1 cellular context compared by ENCODE assay signal in the genomic region with DNA sequence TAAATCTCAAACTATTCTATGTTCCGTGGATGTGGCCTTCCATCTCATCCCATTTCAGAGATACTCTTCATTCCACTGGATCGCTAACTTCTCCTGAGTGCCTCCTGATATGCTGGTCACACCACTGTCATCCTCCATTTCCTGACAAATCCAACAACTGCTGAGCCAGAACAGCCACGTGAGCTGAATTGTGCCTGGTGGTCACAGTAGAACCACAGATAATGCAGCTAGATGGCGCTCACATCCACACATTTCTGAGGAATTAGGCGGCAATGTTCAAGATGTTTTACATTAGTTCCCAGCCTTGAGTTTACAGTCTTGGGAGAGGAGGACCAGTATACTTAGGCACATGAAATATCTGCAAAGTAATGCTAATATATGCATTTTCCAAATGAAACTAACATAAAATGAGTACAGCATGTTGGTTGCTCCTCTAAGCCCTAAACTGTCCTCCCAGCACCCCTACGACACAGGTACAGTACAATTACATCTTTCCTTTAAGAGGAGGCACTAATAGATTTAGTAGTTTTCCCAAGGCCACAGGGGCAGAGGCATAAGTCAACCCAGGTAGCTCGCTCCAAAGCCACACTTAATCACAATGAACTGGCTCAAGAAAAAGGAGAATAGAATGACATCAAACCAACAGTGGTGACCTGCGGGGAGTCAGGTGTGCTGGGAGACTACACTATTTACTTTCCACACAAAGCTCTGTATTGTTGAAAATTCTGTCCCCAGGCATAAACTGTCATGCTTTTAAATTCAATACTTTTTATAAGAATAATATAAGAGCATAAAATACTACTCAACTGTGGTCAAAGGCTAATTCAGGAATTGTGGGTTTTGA.
A peak's percentile ranks its signal among the peaks of the same experiment; 100 is the strongest.
TF ChIP-seq lines count a peak whose summit lies in the region.

No MANE protein-coding gene starts in this region.

TF ChIP-seq in HepG2, 621 proteins besides CTCF, POLR2A, EP300 and RAD21 (continued from another document and continues in another):
- TF ChIP-seq, protein P1, sequence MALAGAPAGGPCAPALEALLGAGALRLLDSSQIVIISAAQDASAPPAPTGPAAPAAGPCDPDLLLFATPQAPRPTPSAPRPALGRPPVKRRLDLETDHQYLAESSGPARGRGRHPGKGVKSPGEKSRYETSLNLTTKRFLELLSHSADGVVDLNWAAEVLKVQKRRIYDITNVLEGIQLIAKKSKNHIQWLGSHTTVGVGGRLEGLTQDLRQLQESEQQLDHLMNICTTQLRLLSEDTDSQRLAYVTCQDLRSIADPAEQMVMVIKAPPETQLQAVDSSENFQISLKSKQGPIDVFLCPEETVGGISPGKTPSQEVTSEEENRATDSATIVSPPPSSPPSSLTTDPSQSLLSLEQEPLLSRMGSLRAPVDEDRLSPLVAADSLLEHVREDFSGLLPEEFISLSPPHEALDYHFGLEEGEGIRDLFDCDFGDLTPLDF (CRISPR knock-in tag; IDR thresholded peaks at IDR 0.05), result no peak
- TF ChIP-seq, protein P2, sequence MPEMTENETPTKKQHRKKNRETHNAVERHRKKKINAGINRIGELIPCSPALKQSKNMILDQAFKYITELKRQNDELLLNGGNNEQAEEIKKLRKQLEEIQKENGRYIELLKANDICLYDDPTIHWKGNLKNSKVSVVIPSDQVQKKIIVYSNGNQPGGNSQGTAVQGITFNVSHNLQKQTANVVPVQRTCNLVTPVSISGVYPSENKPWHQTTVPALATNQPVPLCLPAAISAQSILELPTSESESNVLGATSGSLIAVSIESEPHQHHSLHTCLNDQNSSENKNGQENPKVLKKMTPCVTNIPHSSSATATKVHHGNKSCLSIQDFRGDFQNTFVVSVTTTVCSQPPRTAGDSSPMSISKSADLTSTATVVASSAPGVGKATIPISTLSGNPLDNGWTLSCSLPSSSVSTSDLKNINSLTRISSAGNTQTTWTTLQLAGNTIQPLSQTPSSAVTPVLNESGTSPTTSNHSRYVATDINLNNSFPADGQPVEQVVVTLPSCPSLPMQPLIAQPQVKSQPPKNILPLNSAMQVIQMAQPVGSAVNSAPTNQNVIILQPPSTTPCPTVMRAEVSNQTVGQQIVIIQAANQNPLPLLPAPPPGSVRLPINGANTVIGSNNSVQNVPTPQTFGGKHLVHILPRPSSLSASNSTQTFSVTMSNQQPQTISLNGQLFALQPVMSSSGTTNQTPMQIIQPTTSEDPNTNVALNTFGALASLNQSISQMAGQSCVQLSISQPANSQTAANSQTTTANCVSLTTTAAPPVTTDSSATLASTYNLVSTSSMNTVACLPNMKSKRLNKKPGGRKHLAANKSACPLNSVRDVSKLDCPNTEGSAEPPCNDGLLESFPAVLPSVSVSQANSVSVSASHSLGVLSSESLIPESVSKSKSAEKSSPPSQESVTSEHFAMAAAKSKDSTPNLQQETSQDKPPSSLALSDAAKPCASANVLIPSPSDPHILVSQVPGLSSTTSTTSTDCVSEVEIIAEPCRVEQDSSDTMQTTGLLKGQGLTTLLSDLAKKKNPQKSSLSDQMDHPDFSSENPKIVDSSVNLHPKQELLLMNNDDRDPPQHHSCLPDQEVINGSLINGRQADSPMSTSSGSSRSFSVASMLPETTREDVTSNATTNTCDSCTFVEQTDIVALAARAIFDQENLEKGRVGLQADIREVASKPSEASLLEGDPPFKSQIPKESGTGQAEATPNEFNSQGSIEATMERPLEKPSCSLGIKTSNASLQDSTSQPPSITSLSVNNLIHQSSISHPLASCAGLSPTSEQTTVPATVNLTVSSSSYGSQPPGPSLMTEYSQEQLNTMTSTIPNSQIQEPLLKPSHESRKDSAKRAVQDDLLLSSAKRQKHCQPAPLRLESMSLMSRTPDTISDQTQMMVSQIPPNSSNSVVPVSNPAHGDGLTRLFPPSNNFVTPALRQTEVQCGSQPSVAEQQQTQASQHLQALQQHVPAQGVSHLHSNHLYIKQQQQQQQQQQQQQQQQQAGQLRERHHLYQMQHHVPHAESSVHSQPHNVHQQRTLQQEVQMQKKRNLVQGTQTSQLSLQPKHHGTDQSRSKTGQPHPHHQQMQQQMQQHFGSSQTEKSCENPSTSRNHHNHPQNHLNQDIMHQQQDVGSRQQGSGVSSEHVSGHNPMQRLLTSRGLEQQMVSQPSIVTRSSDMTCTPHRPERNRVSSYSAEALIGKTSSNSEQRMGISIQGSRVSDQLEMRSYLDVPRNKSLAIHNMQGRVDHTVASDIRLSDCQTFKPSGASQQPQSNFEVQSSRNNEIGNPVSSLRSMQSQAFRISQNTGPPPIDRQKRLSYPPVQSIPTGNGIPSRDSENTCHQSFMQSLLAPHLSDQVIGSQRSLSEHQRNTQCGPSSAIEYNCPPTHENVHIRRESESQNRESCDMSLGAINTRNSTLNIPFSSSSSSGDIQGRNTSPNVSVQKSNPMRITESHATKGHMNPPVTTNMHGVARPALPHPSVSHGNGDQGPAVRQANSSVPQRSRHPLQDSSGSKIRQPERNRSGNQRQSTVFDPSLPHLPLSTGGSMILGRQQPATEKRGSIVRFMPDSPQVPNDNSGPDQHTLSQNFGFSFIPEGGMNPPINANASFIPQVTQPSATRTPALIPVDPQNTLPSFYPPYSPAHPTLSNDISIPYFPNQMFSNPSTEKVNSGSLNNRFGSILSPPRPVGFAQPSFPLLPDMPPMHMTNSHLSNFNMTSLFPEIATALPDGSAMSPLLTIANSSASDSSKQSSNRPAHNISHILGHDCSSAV (CRISPR knock-in tag; IDR thresholded peaks at IDR 0.05; ENCODE audit: borderline replicate concordance), result no peak
- no peak for TF ChIP-seq ETV6 (CRISPR knock-in tag; conservative IDR thresholded peaks at IDR 0.05)
- TF ChIP-seq, protein P3, sequence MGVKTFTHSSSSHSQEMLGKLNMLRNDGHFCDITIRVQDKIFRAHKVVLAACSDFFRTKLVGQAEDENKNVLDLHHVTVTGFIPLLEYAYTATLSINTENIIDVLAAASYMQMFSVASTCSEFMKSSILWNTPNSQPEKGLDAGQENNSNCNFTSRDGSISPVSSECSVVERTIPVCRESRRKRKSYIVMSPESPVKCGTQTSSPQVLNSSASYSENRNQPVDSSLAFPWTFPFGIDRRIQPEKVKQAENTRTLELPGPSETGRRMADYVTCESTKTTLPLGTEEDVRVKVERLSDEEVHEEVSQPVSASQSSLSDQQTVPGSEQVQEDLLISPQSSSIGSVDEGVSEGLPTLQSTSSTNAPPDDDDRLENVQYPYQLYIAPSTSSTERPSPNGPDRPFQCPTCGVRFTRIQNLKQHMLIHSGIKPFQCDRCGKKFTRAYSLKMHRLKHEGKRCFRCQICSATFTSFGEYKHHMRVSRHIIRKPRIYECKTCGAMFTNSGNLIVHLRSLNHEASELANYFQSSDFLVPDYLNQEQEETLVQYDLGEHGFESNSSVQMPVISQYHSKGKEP (CRISPR knock-in tag; IDR thresholded peaks at IDR 0.05), result no peak
- TF ChIP-seq ZNF558 (CRISPR knock-in tag; IDR thresholded peaks at IDR 0.05; ENCODE audit: borderline replicate concordance), result no peak
- TF ChIP-seq U2AF2 (IDR thresholded peaks at IDR 0.05; ENCODE audit: low read depth, low read length), result no peak
- TF ChIP-seq, protein P4, sequence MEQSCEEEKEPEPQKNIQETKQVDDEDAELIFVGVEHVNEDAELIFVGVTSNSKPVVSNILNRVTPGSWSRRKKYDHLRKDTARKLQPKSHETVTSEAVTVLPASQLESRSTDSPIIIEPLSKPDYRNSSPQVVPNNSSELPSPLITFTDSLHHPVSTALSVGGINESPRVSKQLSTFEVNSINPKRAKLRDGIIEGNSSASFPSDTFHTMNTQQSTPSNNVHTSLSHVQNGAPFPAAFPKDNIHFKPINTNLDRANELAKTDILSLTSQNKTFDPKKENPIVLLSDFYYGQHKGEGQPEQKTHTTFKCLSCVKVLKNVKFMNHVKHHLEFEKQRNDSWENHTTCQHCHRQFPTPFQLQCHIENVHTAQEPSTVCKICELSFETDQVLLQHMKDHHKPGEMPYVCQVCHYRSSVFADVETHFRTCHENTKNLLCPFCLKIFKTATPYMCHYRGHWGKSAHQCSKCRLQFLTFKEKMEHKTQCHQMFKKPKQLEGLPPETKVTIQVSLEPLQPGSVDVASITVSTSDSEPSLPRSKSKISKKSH (CRISPR knock-in tag; IDR thresholded peaks at IDR 0.05; ENCODE audit: borderline replicate concordance), result no peak
- TF ChIP-seq, protein P5, sequence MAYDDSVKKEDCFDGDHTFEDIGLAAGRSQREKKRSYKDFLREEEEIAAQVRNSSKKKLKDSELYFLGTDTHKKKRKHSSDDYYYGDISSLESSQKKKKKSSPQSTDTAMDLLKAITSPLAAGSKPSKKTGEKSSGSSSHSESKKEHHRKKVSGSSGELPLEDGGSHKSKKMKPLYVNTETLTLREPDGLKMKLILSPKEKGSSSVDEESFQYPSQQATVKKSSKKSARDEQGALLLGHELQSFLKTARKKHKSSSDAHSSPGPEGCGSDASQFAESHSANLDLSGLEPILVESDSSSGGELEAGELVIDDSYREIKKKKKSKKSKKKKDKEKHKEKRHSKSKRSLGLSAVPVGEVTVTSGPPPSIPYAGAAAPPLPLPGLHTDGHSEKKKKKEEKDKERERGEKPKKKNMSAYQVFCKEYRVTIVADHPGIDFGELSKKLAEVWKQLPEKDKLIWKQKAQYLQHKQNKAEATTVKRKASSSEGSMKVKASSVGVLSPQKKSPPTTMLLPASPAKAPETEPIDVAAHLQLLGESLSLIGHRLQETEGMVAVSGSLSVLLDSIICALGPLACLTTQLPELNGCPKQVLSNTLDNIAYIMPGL (CRISPR knock-in tag; IDR thresholded peaks at IDR 0.05; ENCODE audit: borderline replicate concordance in 1 of 2, low read depth in 1 of 2), result peak; percentile 22 to 43; a peak in 1 of 4 replicates
- TF ChIP-seq ZFP36L1 (CRISPR knock-in tag; IDR thresholded peaks at IDR 0.05), result no peak
- TF ChIP-seq ZNF788 (CRISPR knock-in tag; IDR thresholded peaks at IDR 0.05; ENCODE audit: borderline replicate concordance), result no peak
- TF ChIP-seq, protein P6, sequence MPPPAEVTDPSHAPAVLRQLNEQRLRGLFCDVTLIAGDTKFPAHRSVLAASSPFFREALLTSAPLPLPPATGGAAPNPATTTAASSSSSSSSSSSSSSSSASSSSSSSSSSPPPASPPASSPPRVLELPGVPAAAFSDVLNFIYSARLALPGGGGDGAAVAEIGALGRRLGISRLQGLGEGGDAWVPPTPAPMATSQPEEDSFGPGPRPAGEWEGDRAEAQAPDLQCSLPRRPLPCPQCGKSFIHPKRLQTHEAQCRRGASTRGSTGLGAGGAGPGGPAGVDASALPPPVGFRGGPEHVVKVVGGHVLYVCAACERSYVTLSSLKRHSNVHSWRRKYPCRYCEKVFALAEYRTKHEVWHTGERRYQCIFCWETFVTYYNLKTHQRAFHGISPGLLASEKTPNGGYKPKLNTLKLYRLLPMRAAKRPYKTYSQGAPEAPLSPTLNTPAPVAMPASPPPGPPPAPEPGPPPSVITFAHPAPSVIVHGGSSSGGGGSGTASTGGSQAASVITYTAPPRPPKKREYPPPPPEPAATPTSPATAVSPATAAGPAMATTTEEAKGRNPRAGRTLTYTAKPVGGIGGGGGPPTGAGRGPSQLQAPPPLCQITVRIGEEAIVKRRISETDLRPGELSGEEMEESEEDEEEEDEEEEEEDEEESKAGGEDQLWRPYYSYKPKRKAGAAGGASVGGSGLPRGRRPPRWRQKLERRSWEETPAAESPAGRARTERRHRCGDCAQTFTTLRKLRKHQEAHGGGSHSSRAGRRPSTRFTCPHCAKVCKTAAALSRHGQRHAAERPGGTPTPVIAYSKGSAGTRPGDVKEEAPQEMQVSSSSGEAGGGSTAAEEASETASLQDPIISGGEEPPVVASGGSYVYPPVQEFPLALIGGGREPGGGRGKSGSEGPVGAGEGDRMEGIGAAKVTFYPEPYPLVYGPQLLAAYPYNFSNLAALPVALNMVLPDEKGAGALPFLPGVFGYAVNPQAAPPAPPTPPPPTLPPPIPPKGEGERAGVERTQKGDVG (CRISPR knock-in tag; IDR thresholded peaks at IDR 0.05; ENCODE audit: borderline replicate concordance), result no peak
- no peak for TF ChIP-seq RBM22 (optimal IDR thresholded peaks at IDR 0.05; ENCODE audit: low read length)
- TF ChIP-seq MAZ (IDR thresholded peaks at IDR 0.05; ENCODE audit: borderline replicate concordance, low read depth, low read length), result no peak
- no peak for TF ChIP-seq MAZ (CRISPR knock-in tag; IDR thresholded peaks at IDR 0.05; ENCODE audit: low read depth)
- TF ChIP-seq JDP2 (CRISPR knock-in tag; IDR thresholded peaks at IDR 0.05; ENCODE audit: borderline replicate concordance), result no peak
- TF ChIP-seq MZF1 (CRISPR knock-in tag; IDR thresholded peaks at IDR 0.05; ENCODE audit: borderline replicate concordance), result no peak
- TF ChIP-seq, protein P7, sequence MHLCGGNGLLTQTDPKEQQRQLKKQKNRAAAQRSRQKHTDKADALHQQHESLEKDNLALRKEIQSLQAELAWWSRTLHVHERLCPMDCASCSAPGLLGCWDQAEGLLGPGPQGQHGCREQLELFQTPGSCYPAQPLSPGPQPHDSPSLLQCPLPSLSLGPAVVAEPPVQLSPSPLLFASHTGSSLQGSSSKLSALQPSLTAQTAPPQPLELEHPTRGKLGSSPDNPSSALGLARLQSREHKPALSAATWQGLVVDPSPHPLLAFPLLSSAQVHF (CRISPR knock-in tag; IDR thresholded peaks at IDR 0.05), result no peak
- TF ChIP-seq ZFP36 (IDR thresholded peaks at IDR 0.05; ENCODE audit: borderline replicate concordance, low read depth, low read length, partially characterized antibody), result no peak
- no peak for TF ChIP-seq ZSCAN30 (CRISPR knock-in tag; IDR thresholded peaks at IDR 0.05)
